ENCODE assay signal across 18 cellular contexts in the genomic region with DNA sequence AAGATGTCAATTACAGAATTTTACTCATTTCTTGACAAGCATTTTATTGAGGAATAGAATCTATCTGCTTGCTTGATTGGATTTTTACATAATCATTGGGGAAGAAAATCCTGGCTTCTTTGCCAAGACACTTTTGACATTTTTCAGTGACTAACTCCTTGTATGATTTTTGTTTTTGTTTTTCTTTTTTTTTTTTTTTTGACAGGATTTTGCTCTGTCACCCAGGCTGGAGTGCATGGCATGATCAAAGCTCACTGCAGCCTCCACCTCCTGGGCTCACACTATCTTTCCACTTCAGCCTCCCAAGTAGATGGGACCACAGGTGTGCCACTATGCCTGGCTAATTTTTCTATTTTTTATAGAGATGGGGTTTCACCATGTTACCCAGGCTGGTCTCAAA.
DNase-seq lines count a peak whose midpoint lies in the region; TF ChIP-seq lines count a peak whose summit lies in the region.
"Had no signal": no experiment of that assay in that cellular context is flagged by ENCODE, and none has a peak within 500 bp of the region (broad histone marks: within the 10 kb centered on the region; RNA-seq: fewer than 3 reads in every experiment).

No MANE protein-coding gene starts in this region.

- H3K27ac ChIP-seq in ACC112 (ENCODE audit: low read depth, low read length), result peak overlapping the region; percentile 80
- H3K27ac ChIP-seq: 22Rv1; BLaER1 treated with 17β-estradiol and CSF1 and Interleukin-3, amounts not matched to agents 10 nM and 100 nM had no signal

- H3K79me2 ChIP-seq in ACC112 (ENCODE audit: control insufficient read depth, insufficient read depth, low read length, unreplicated experiment), result no peaks in the 10 kb centered on the region

- H3K4me1 ChIP-seq in ACC112 (ENCODE audit: control insufficient read depth, insufficient read depth, low read length, unreplicated experiment), result peaks cover 40% of the 10 kb centered on the region
- H3K4me1 ChIP-seq: BE2C, HAP-1 had no signal

- H2AFZ ChIP-seq in ACC112 (ENCODE audit: low read length, unreplicated experiment), result no peak overlapping the region

- peak; percentile 64 for DNase-seq in RKO (ENCODE audit: low spot score)
- DNase-seq in fibroblast of mammary gland (ENCODE audit: low read depth), result peak; percentile 12
- DNase-seq in activated naive CD4-positive, alpha-beta T cell treated with anti-CD3 and anti-CD28 coated beads, Interleukin-2, amount 50 U/mL, for 16 hours, result no peak
- no peak for DNase-seq in DMS79 treated with DMSO at 0.1 percent for 48 hours (lab: John Stamatoyannopoulos, UW)
- DNase-seq in NCI-H1930 (lab: John Stamatoyannopoulos, UW), result no peak
- DNase-seq: ACHN; AML-193; BE2C; CD4-positive, alpha-beta T cell; CD8-positive, alpha-beta memory T cell; DMS 273 treated with DMSO at 0.1 percent for 48 hours; DMS79; GF-D8; GOT3 had no signal

- no peak for TF ChIP-seq CTCF in fibroblast of mammary gland (conservative IDR thresholded peaks at IDR 0.05; ENCODE audit: control insufficient read depth, insufficient read depth, low read depth, low read length)

- H3K4me3 ChIP-seq in ACC112 (ENCODE audit: low read depth, low read length) (no peak overlapping the region), fibroblast of mammary gland (ENCODE audit: control insufficient read depth, low read depth, low read length) (no peak overlapping the region)
- H3K4me3 ChIP-seq: BLaER1 treated with 17β-estradiol and CSF1 and Interleukin-3, amounts not matched to agents 10 nM and 100 nM; HAP-1 had no signal

- no peaks in the 10 kb centered on the region for H3K27me3 ChIP-seq in ACC112 (ENCODE audit: insufficient read depth, low read length)
- H3K27me3 ChIP-seq: BE2C; BLaER1 treated with 17β-estradiol and CSF1 and Interleukin-3, amounts not matched to agents 10 nM and 100 nM had no signal

- H3K36me3 ChIP-seq in ACC112 (ENCODE audit: insufficient read depth, low read length), result no peaks in the 10 kb centered on the region
- H3K36me3 ChIP-seq: BE2C; BLaER1 treated with 17β-estradiol and CSF1 and Interleukin-3, amounts not matched to agents 10 nM and 100 nM; HAP-1 had no signal

Comparison
In these comparisons a context has a peak if more than half of its experiments do, and no peak if none do; other contexts are left out.
1. DNase-seq: peak in RKO (single experiment) and fibroblast of mammary gland (single experiment); none in activated naive CD4-positive, alpha-beta T cell treated with anti-CD3 and anti-CD28 coated beads, Interleukin-2, amount 50 U/mL, for 16 hours (single experiment), DMS79 treated with DMSO at 0.1 percent for 48 hours (single experiment) and NCI-H1930 (0 of 2).